ENCODE assay signal across 9 cellular contexts in the genomic region with DNA sequence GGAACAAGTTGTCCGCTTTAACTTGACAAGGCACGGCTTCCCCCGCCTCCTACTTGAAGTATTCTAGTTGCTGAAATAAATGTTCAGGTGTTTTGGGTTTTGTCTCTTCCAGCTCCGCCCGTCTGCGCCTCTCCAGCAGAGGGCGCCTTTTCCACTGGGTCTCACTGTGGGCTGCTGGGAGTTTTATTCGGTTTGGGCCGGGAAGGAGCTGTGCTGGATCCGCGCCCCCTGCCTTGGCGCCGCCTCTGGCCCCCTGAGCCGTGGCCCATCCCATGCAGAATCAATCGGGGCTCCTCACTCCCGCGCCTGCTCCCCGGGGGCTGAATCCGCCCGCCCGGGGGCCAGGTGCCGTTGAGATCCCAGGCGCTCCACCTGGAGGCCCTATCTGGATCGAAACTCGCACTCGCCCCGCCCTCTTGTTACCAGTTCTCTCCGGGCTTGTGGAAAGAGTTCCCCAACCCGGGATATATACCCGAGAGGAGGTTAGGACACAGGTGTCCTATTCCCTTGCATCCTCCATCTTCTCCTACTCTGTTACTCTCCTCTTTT.
DNase-seq lines count a peak whose midpoint lies in the region; ATAC-seq, FAIRE-seq and TF ChIP-seq lines count a peak whose summit lies in the region.
"Had no signal": no experiment of that assay in that cellular context is flagged by ENCODE, and none has a peak within 500 bp of the region (broad histone marks: within the 10 kb centered on the region; RNA-seq: fewer than 3 reads in every experiment).

No MANE protein-coding gene starts in this region.

- H3K9me3 ChIP-seq in OCI-LY1 (ENCODE audit: low read length) (no peaks in the 10 kb centered on the region), parathyroid adenoma (ENCODE audit: control insufficient read depth, low read length) (no peaks in the 10 kb centered on the region)

- H3K4me3 ChIP-seq in OCI-LY1 (ENCODE audit: low read depth, low read length, poor library complexity, severe bottlenecking) (peak overlapping the region; percentile 44), parathyroid adenoma (ENCODE audit: low read depth, low read length) (peak overlapping the region; percentile 75)
- H3K4me3 ChIP-seq: BLaER1 treated with 17β-estradiol and CSF1 and Interleukin-3, amounts not matched to agents 10 nM and 100 nM had no signal

- FAIRE-seq in urothelium cell line (lab: Jason Lieb, UNC), result no peak

- no peaks in the 10 kb centered on the region for H3K36me3 ChIP-seq in OCI-LY1 (ENCODE audit: insufficient read depth, low read length)
- no peaks in the 10 kb centered on the region for H3K36me3 ChIP-seq in parathyroid adenoma (ENCODE audit: control insufficient read depth, insufficient read depth, low read length)
- H3K36me3 ChIP-seq: BLaER1 treated with 17β-estradiol and CSF1 and Interleukin-3, amounts not matched to agents 10 nM and 100 nM had no signal

- peak; percentile 83 for TF ChIP-seq CTCF in OCI-LY1 (IDR thresholded peaks at IDR 0.05; ENCODE audit: low read length)
- TF ChIP-seq CTCF in parathyroid adenoma (IDR thresholded peaks at IDR 0.05), result peak; percentile 71

- no peaks in the 10 kb centered on the region for H3F3A ChIP-seq in OCI-LY1 (ENCODE audit: insufficient read depth, low read length)

- H3K27ac ChIP-seq in OCI-LY1 (ENCODE audit: low read depth, low read length, poor library complexity, severe bottlenecking) (no peak overlapping the region), parathyroid adenoma (no peak overlapping the region)
- H3K27ac ChIP-seq: BLaER1 treated with 17β-estradiol and CSF1 and Interleukin-3, amounts not matched to agents 10 nM and 100 nM had no signal

- H3K79me2 ChIP-seq in OCI-LY1 (ENCODE audit: insufficient read depth, low read length), result no peaks in the 10 kb centered on the region
- no peaks in the 10 kb centered on the region for H3K79me2 ChIP-seq in parathyroid adenoma

- peak; percentile 80 to 92 (median 90) for DNase-seq in NCI-H1417 (lab: John Stamatoyannopoulos, UW)
- no peak for DNase-seq in NCI-H1417 treated with DMSO at 0.1 percent for 48 hours (lab: John Stamatoyannopoulos, UW)
- peak; percentile 29 for DNase-seq in activated T-helper 1 cell treated with Interleukin-2 at 50 U/mL for 16 hours (ENCODE audit: low read depth)
- peak; percentile 18 for DNase-seq in fibroblast of the conjunctiva (ENCODE audit: low read depth)
- DNase-seq in urothelium cell line (ENCODE audit: low spot score), result peak; percentile 80

- H3K4me2 ChIP-seq in OCI-LY1 (ENCODE audit: low read length), result peak overlapping the region; percentile 55; the same call in 1 of the 2 replicates
- H3K4me2 ChIP-seq in parathyroid adenoma (ENCODE audit: low read length), result peak overlapping the region; percentile 88
- H3K4me2 ChIP-seq: BLaER1 treated with 17β-estradiol and CSF1 and Interleukin-3, amounts not matched to agents 10 nM and 100 nM had no signal

- H3K9ac ChIP-seq in OCI-LY1 (ENCODE audit: low read length) (no peak overlapping the region), parathyroid adenoma (no peak overlapping the region)
- H3K9ac ChIP-seq: BLaER1 treated with 17β-estradiol and CSF1 and Interleukin-3, amounts not matched to agents 10 nM and 100 nM had no signal

- H3K4me1 ChIP-seq in OCI-LY1 (ENCODE audit: insufficient read depth, low read length, severe bottlenecking) (no peaks in the 10 kb centered on the region), parathyroid adenoma (no peaks in the 10 kb centered on the region)
- H3K4me1 ChIP-seq: BLaER1 treated with 17β-estradiol and CSF1 and Interleukin-3, amounts not matched to agents 10 nM and 100 nM had no signal

- ATAC-seq in HG03159 (IDR thresholded peaks at IDR 0.05; ENCODE audit: unreplicated experiment), result peak; percentile 86

- no peaks in the 10 kb centered on the region for H4K20me1 ChIP-seq in OCI-LY1 (ENCODE audit: insufficient read depth, low read length)
- H4K20me1 ChIP-seq: BLaER1 treated with 17β-estradiol and CSF1 and Interleukin-3, amounts not matched to agents 10 nM and 100 nM had no signal

- H2AFZ ChIP-seq in OCI-LY1 (ENCODE audit: low read length) (no peak overlapping the region), parathyroid adenoma (peak overlapping the region; percentile 88)

- no peaks in the 10 kb centered on the region for H3K27me3 ChIP-seq in OCI-LY1 (ENCODE audit: insufficient read depth, low read length)
- no peaks in the 10 kb centered on the region for H3K27me3 ChIP-seq in parathyroid adenoma (ENCODE audit: control insufficient read depth, insufficient read depth, low read length)
- H3K27me3 ChIP-seq: BLaER1 treated with 17β-estradiol and CSF1 and Interleukin-3, amounts not matched to agents 10 nM and 100 nM had no signal

- H3K9me2 ChIP-seq in OCI-LY1 (ENCODE audit: low read depth, low read length), result no peaks in the 10 kb centered on the region
